Comparison of ENCODE assay signal across 9 cellular contexts in the genomic region with DNA sequence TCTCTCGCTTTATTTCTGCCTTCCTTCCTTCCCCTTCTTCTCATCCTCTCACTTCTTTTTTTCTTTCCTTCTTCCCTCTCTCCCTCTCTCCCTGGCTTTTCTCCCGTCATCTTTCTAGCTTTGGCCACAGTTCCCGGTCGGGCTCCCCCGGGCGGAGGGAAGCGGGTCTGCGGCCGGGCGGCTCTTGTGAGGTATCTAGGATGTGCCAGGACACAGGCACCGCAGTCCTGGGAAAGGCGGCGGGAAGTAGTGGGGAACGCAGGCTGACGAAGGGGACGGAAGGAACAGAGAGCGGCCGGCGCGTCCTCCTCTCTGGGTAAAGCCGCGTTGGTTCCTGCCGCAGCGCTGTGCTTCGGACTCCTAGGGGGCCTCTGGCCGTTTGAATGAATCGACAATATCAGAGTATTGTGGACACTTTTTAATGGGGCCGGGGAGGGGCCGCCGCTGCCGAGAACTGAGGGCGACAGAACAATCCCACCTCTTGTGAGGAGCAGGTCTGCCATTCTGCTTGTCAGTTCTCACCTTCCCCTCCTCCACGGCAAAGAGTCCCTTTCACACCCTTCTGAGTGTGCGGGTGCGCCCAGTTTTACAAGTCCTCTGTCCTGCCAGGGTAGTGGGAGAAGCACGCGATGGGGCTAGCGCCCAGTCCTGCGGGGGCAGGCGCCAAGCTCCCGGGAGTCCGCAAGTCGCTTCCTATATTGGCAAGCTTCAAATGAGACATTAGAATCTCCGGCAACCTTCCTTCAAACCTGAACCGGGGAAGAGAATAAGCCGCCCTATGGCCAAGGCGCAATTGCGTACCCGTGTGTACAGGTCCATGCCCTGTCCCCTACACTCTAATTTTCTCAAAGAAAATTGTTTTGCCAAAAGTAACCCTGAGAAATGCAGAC. TPM values are rescaled to one million over a fixed set of nuclear protein-coding genes. Genes with fewer than 3 reads are reported as not detected.
DNase-seq lines count a peak whose midpoint lies in the region; ATAC-seq, FAIRE-seq and TF ChIP-seq lines count a peak whose summit lies in the region.
"Had no signal": no experiment of that assay in that cellular context is flagged by ENCODE, and none has a peak within 500 bp of the region (broad histone marks: within the 10 kb centered on the region; RNA-seq: fewer than 3 reads in every experiment).

No MANE protein-coding gene starts in this region.

- H3K36me3 Mint-ChIP-seq in activated T-helper 17 cell treated with anti-CD3 and anti-CD28 coated beads, Interleukin-2, amount 50 U/mL, for 72 hours (ENCODE audit: low read depth), result peaks cover 18% of the 10 kb centered on the region

- no peak overlapping the region for H3K9ac ChIP-seq in skeletal muscle satellite cell (ENCODE audit: low read depth, low read length)

- peak; percentile 82 to 85 for DNase-seq in A549 (ENCODE audit: low read depth in 1 of 2, low spot score in 1 of 2)
- peak; percentile 15 for DNase-seq in GM10266 (ENCODE audit: extremely low spot score)
- peak; percentile 29 for DNase-seq in NCI-H226
- peak; percentile 45 for DNase-seq in left ventricle myocardium inferior

- H3K27ac Mint-ChIP-seq in activated T-helper 17 cell treated with anti-CD3 and anti-CD28 coated beads, Interleukin-2, amount 50 U/mL, for 72 hours, result no peak overlapping the region

- WGBS in A549 (ENCODE audit: missing lambda C conversion rate), result 6% methylated on average over 47 of the region's 49 CpGs

- H3K4me2 ChIP-seq in A549, result peak overlapping the region; percentile 97
- peak overlapping the region; percentile 76 for H3K4me2 ChIP-seq in skeletal muscle satellite cell (ENCODE audit: low read length)

- peak; percentile 58 for TF ChIP-seq CTCF in A549 (IDR thresholded peaks at IDR 0.05)
- peak; percentile 22 for TF ChIP-seq CTCF in GM10266 (IDR thresholded peaks at IDR 0.05; ENCODE audit: control insufficient read depth, insufficient read depth, low read depth, missing control alignments)
- peak; percentile 59 for TF ChIP-seq CTCF in left ventricle myocardium inferior (IDR thresholded peaks at IDR 0.05; ENCODE audit: borderline replicate concordance)

- TF ChIP-seq POLR2A in A549 (IDR thresholded peaks at IDR 0.05; ENCODE audit: low read length), result no peak

- ATAC-seq in A549 (peak; percentile 79 to 92), HG02798 (IDR thresholded peaks at IDR 0.05; ENCODE audit: poor library complexity, unreplicated experiment) (no peak), HG03280 (IDR thresholded peaks at IDR 0.05; ENCODE audit: unreplicated experiment) (no peak)
- ATAC-seq in activated T-helper 17 cell treated with anti-CD3 and anti-CD28 coated beads, Interleukin-2, amount 50 U/mL, for 72 hours (replicated peaks), result no peak

- no peak for FAIRE-seq in A549 (lab: Jason Lieb, UNC)

- peaks cover 28% of the 10 kb centered on the region for H3K4me1 Mint-ChIP-seq in activated T-helper 17 cell treated with anti-CD3 and anti-CD28 coated beads, Interleukin-2, amount 50 U/mL, for 72 hours

- CTCF ChIA-PET in A549 (lab: Yijun Ruan, JAX), result interaction anchor here (0.6 to 5.5 kb wide), 21 partner anchors 8 to 550 kb away, joined by 3 to 45 read pairs (median 4); partner anchors contain the start of gene C1orf53

- TF ChIP-seq RAD21 in A549 (conservative IDR thresholded peaks at IDR 0.05 in 1 of 2, IDR thresholded peaks at IDR 0.05 in 1 of 2), result peak; percentile 42 to 53

- peaks cover 14% of the 10 kb centered on the region; the same call in 2 of the 3 replicates for H3K4me1 ChIP-seq in A549
- H3K4me1 ChIP-seq in left ventricle myocardium inferior, result peaks cover 83% of the 10 kb centered on the region
- H3K4me1 ChIP-seq in skeletal muscle satellite cell (ENCODE audit: control insufficient read depth, insufficient read depth, low read length), result peaks cover 46% of the 10 kb centered on the region

- H3K27ac ChIP-seq in A549, result peak overlapping the region; percentile 60 to 83; a peak in 5 of 6 replicates
- no peak overlapping the region for H3K27ac ChIP-seq in left ventricle myocardium inferior (replicated peaks)

- intact Hi-C loops in left ventricle myocardium inferior (cut with micrococcal nuclease), result no loop called here

- H3K36me3 ChIP-seq in left ventricle myocardium inferior, result no peaks in the 10 kb centered on the region
- no peaks in the 10 kb centered on the region for H3K36me3 ChIP-seq in skeletal muscle satellite cell (ENCODE audit: insufficient read depth, low read length)

- no peaks in the 10 kb centered on the region for H3K9me3 Mint-ChIP-seq in activated T-helper 17 cell treated with anti-CD3 and anti-CD28 coated beads, Interleukin-2, amount 50 U/mL, for 72 hours

- H3K9me3 ChIP-seq in A549, result no peaks in the 10 kb centered on the region
- no peaks in the 10 kb centered on the region for H3K9me3 ChIP-seq in left ventricle myocardium inferior (replicated peaks)
- H3K9me3 ChIP-seq in skeletal muscle satellite cell (replicated peaks; ENCODE audit: low read length), result no peaks in the 10 kb centered on the region

- H3K4me3 ChIP-seq in A549 (peak overlapping the region; percentile 54), left ventricle myocardium inferior (peak overlapping the region; percentile 63), skeletal muscle satellite cell (ENCODE audit: low read length) (peak overlapping the region; percentile 66)
- H3K4me3 ChIP-seq: lung had no signal

- H3K27me3 Mint-ChIP-seq in activated T-helper 17 cell treated with anti-CD3 and anti-CD28 coated beads, Interleukin-2, amount 50 U/mL, for 72 hours, result peaks cover 95% of the 10 kb centered on the region

- POLR2A ChIA-PET in A549 (lab: Yijun Ruan, JAX), result interaction anchor here (0.6 to 1.0 kb wide), 3 partner anchors 13 to 109 kb away, joined by 3 to 9 read pairs (median 4); partner anchors contain the start of gene C1orf53

- peaks cover 100% of the 10 kb centered on the region for H3K27me3 ChIP-seq in left ventricle myocardium inferior (ENCODE audit: low read depth)
- H3K27me3 ChIP-seq in skeletal muscle satellite cell (ENCODE audit: control insufficient read depth, insufficient read depth, low read length), result peaks cover 99% of the 10 kb centered on the region

- peak overlapping the region; percentile 53 for H3K4me3 Mint-ChIP-seq in activated T-helper 17 cell treated with anti-CD3 and anti-CD28 coated beads, Interleukin-2, amount 50 U/mL, for 72 hours

- TF ChIP-seq EP300 in A549 (IDR thresholded peaks at IDR 0.05), result no peak

TF ChIP-seq in A549, 52 proteins besides CTCF, POLR2A, EP300 and RAD21:
- TF ChIP-seq CHD2 (IDR thresholded peaks at IDR 0.05; ENCODE audit: low read length, partially characterized antibody) (no peak), RNF2 (IDR thresholded peaks at IDR 0.05; ENCODE audit: borderline replicate concordance, low read depth) (0 out of 2 replicates have a peak, but pooled peaks have one; percentile 64), ESRRA (IDR thresholded peaks at IDR 0.05; ENCODE audit: borderline replicate concordance, low read length) (no peak), SMC3 (IDR thresholded peaks at IDR 0.05) (peak; percentile 78)

RNA-seq across cellular contexts. Expression of gene LHX9, which starts 1.1 kb away (rescaled TPM):
- polyA plus RNA-seq in A549 (2011; rRNA removed) (0.91 and 1.3 TPM in 2 replicates), A549 (2017; fragmentation: RNase III; extraction: RNeasy Plus Mini Kit Qiagen cat#74134 plus additional on column Dnase treatment) (0.05 to 0.21 TPM (median 0.08 TPM) in 3 replicates)
- 0.07 and 0.13 TPM in 2 replicates for polyA plus RNA-seq in A549 (2012; cell fraction: cytosol; rRNA removed)
- polyA plus RNA-seq in A549 (2012; cell fraction: nucleus; rRNA removed), result 0.04 and 0.17 TPM in 2 replicates
- 2.6 and 3.1 TPM in 2 replicates for polyA minus RNA-seq in A549 (2011; rRNA and poly(A)+ RNA removed)
- total RNA-seq in activated T-helper 17 cell treated with anti-CD3 and anti-CD28 coated beads, Interleukin-2, amount 50 U/mL, for 72 hours, result not detected
- not detected for total RNA-seq in left ventricle myocardium inferior
- total RNA-seq in skeletal muscle satellite cell (2012; rRNA removed), result not detected in 2 replicates

RNA-seq across cellular contexts. Expression of gene C1orf53, which starts 13.6 kb away (rescaled TPM):
- polyA plus RNA-seq in A549 (2011; rRNA removed), result 6.9 and 7.9 TPM in 2 replicates
- 9.7 TPM in 2 replicates for polyA plus RNA-seq in A549 (2012; cell fraction: cytosol; rRNA removed)
- polyA plus RNA-seq in A549 (2012; cell fraction: nucleus; rRNA removed), result 6.3 and 7.6 TPM in 2 replicates
- 5.1 to 6.0 TPM (median 5.7 TPM) in 3 replicates for polyA plus RNA-seq in A549 (2017; fragmentation: RNase III; extraction: RNeasy Plus Mini Kit Qiagen cat#74134 plus additional on column Dnase treatment)
- not detected in 2 replicates for polyA minus RNA-seq in A549 (2011; rRNA and poly(A)+ RNA removed)
- total RNA-seq in activated T-helper 17 cell treated with anti-CD3 and anti-CD28 coated beads, Interleukin-2, amount 50 U/mL, for 72 hours, result under 1 TPM; 0.50 to 0.78 TPM
- 7.8 TPM for total RNA-seq in left ventricle myocardium inferior
- 4.8 and 10.6 TPM in 2 replicates for total RNA-seq in skeletal muscle satellite cell (2012; rRNA removed)

Comparison
In these comparisons a context has a peak if more than half of its experiments do, and no peak if none do; other contexts are left out.
1. ATAC-seq: peak in A549 (2 of 2); none in activated T-helper 17 cell treated with anti-CD3 and anti-CD28 coated beads, Interleukin-2, amount 50 U/mL, for 72 hours (single experiment), HG02798 (single experiment) and HG03280 (single experiment).
2. DNase-seq: peak in every context shown above with its lines; median percentile 84 in A549; 45 in left ventricle myocardium inferior; 29 in NCI-H226; 15 in GM10266.
3. Peak in every context shown above with its lines, with median percentiles within 50 percentile points of each other: H3K4me3 ChIP-seq and CTCF ChIP-seq.